In the genomic region with DNA sequence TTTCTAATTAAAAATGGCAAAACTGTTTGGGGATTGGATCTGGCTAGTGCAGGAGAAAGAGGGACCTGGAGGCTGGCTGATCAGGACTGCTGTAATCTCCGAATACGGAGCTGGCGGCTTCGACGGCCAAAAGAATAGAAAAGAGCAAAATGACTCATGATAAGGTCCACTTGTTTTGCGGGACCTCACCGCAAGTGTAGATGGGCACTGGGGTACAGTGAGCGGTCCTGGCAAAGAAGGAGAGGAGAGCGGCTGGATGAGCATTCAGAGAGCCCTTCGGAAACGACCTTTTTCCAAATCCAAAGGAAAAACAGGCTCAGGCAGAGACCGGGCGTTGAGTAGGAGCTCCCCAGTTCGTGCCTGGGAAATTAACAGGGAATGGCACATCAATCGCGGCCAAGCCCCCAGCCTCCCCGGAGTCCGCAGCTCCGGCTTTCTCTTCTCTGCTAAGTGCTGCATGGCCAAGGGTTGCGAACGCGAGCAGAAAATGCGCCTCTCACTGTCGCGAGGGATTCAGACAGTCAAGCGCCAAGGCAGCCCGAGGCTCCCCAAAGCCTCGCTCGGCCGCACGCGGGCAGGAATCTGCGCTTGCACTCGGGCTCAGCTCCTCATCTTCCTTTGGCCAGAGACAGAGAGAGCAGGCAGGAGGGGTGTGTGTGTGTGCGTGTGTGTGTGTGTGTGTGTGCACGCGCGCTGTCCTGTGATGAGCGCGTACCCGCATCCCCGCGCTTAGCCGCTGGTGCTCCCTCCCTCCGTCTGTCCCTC, we compare ENCODE assay signal across 11 cellular contexts. TPM values are rescaled to one million over a fixed set of nuclear protein-coding genes. Genes with fewer than 3 reads are reported as not detected.
DNase-seq lines count a peak whose midpoint lies in the region; ATAC-seq lines count a peak whose summit lies in the region.
"Had no signal": no experiment of that assay in that cellular context is flagged by ENCODE, and none has a peak within 500 bp of the region (broad histone marks: within the 10 kb centered on the region; RNA-seq: fewer than 3 reads in every experiment).

No MANE protein-coding gene starts in this region.

- H2BK12ac ChIP-seq in trophoblast cell (ENCODE audit: low read length) = no peak overlapping the region

- H4K91ac ChIP-seq in trophoblast cell (ENCODE audit: low read depth, low read length) = no peak overlapping the region

- DNase-seq in NT2/D1 (ENCODE audit: low read depth, low spot score) (no peak), head of caudate nucleus (peak; percentile 30 to 85 (median 68)), trophoblast cell (no peak), NCI-H226 (no peak)
- no peak for DNase-seq in activated CD4-positive, CD25-positive, alpha-beta regulatory T cell treated with anti-CD3 and anti-CD28 coated beads, Interleukin-2, amount 50 U/mL, for 72 hours
- DNase-seq: activated CD8-positive, alpha-beta memory T cell treated with anti-CD3 and anti-CD28 coated beads, Interleukin-2, amount 10 ng/mL, durations not matched to agents 7 days and 5 days; effector CD4-positive, alpha-beta T cell; SIG-M5 had no signal

- H4K8ac ChIP-seq in trophoblast cell (ENCODE audit: low read depth, low read length) = no peak overlapping the region

- H2AK5ac ChIP-seq in trophoblast cell (ENCODE audit: low read length) = no peak overlapping the region

- no peaks in the 10 kb centered on the region for H3K9me3 ChIP-seq in ES-I3 (ENCODE audit: control insufficient read depth, insufficient read depth, low read length)
- no peaks in the 10 kb centered on the region for H3K9me3 ChIP-seq in NT2/D1 (ENCODE audit: insufficient read depth, low read length)
- H3K9me3 ChIP-seq in trophoblast cell (ENCODE audit: insufficient read depth, low read depth, low read length) = peaks cover 2% of the 10 kb centered on the region

- H3K27me3 ChIP-seq in NT2/D1 (ENCODE audit: insufficient read depth, insufficient read length) (peaks cover 52% of the 10 kb centered on the region), trophoblast cell (ENCODE audit: insufficient read depth, low read length) (peaks cover 28% of the 10 kb centered on the region)

- H4K12ac ChIP-seq in trophoblast cell (ENCODE audit: low read depth, low read length) = no peak overlapping the region

- no peak overlapping the region for H2BK120ac ChIP-seq in trophoblast cell (ENCODE audit: insufficient read depth, low read length, poor library complexity)

- H3K4me3 ChIP-seq in NT2/D1 (ENCODE audit: insufficient read length, low read depth) (peak overlapping the region; percentile 46), trophoblast cell (ENCODE audit: low read depth, low read length) (peak overlapping the region; percentile 54)

- WGBS in trophoblast cell (ENCODE audit: extremely low coverage, insufficient coverage, insufficient read length) = no CpG with 5 or more reads among the region's 45 CpGs

- H3K14ac ChIP-seq in trophoblast cell (ENCODE audit: low read length) = no peak overlapping the region

- intact Hi-C loops in head of caudate nucleus (cut with DNase I) = loop anchor here (5.0 to 10.0 kb wide), 4 partner anchors 71 to 674 kb away; no protein-coding TSS in a partner anchor

- H3K27ac ChIP-seq in trophoblast cell (ENCODE audit: low read depth, low read length) = no peak overlapping the region

- no peaks in the 10 kb centered on the region for H3K4me1 ChIP-seq in ES-I3 (ENCODE audit: insufficient read depth, low read length)
- peaks cover 2% of the 10 kb centered on the region for H3K4me1 ChIP-seq in NT2/D1 (ENCODE audit: insufficient read depth, insufficient read length)
- peaks cover 6 to 7% of the 10 kb centered on the region in 2 experiments for H3K4me1 ChIP-seq in trophoblast cell (ENCODE audit: control insufficient read depth in 1 of 2, insufficient read depth in 2 of 2, low read length in 2 of 2)

- H3K79me2 ChIP-seq in trophoblast cell (ENCODE audit: control insufficient read depth, insufficient read depth, low read length, poor library complexity) = no peaks in the 10 kb centered on the region

- peak overlapping the region; percentile 86 for H3K4me2 ChIP-seq in trophoblast cell (ENCODE audit: low read length)

- ATAC-seq in GM18519 (IDR thresholded peaks at IDR 0.05; ENCODE audit: low FRiP score, unreplicated experiment) (no peak), HG02678 (IDR thresholded peaks at IDR 0.05; ENCODE audit: unreplicated experiment) (no peak)
- ATAC-seq: activated CD8-positive, alpha-beta memory T cell treated with anti-CD3 and anti-CD28 coated beads, Interleukin-2, amount 10 ng/mL, durations not matched to agents 7 days and 5 days had no signal

- no peak overlapping the region for H3K23ac ChIP-seq in trophoblast cell (ENCODE audit: low read length)

- H3K9ac ChIP-seq in ES-I3 (ENCODE audit: low read depth, low read length) (peak overlapping the region; percentile 57; the same call in 1 of the 2 replicates), NT2/D1 (ENCODE audit: insufficient read length, low read depth) (no peak overlapping the region), trophoblast cell (ENCODE audit: low read length) (no peak overlapping the region)

- no peak overlapping the region for H3K18ac ChIP-seq in trophoblast cell (ENCODE audit: low read length)

- H3K79me1 ChIP-seq in trophoblast cell (ENCODE audit: low read length) = no peaks in the 10 kb centered on the region

- H2AFZ ChIP-seq in trophoblast cell (ENCODE audit: insufficient read depth, low read length, poor library complexity) = no peak overlapping the region

- H2BK5ac ChIP-seq in trophoblast cell (ENCODE audit: low read depth, low read length, poor library complexity) = no peak overlapping the region

- H3K4ac ChIP-seq in trophoblast cell (ENCODE audit: low read depth, low read length) = no peak overlapping the region

- H3K36me3 ChIP-seq in ES-I3 (ENCODE audit: insufficient read depth, low read length) = no peaks in the 10 kb centered on the region
- no peaks in the 10 kb centered on the region for H3K36me3 ChIP-seq in NT2/D1 (ENCODE audit: insufficient read depth, insufficient read length, low read length)
- H3K36me3 ChIP-seq in trophoblast cell (ENCODE audit: control insufficient read depth in 1 of 2, insufficient read depth in 2 of 2, low read length in 2 of 2) = no peaks in the 10 kb centered on the region

RNA-seq across cellular contexts. Expression of gene DCC, which starts 1.8 kb away (rescaled TPM):
- 0.11 and 0.19 TPM in 2 replicates for polyA plus RNA-seq in trophoblast cell (2013)

Comparison
In these comparisons a context has a peak if more than half of its experiments do, and no peak if none do; other contexts are left out.
1. DNase-seq: peak in head of caudate nucleus (42 of 42); none in NT2/D1 (single experiment), trophoblast cell (0 of 2), activated CD4-positive, CD25-positive, alpha-beta regulatory T cell treated with anti-CD3 and anti-CD28 coated beads, Interleukin-2, amount 50 U/mL, for 72 hours (single experiment) and NCI-H226 (single experiment).